9 cellular contexts compared by ENCODE assay signal in genomic region chr1:25033828-25034451, GRCh38.
DNase-seq lines count a peak whose midpoint lies in the region; ATAC-seq and TF ChIP-seq lines count a peak whose summit lies in the region.
"Had no signal": no experiment of that assay in that cellular context is flagged by ENCODE, and none has a peak within 500 bp of the region (broad histone marks: within the 10 kb centered on the region; RNA-seq: fewer than 3 reads in every experiment).

No MANE protein-coding gene starts in this region.

- H3K9me3 Mint-ChIP-seq in CD8-positive, alpha-beta memory T cell: no peaks in the 10 kb centered on the region
- H3K9me3 Mint-ChIP-seq in naive B cell: no peaks in the 10 kb centered on the region

- in situ Hi-C loops in IMR-90 (cut with MboI; ENCODE audit: low sequenced_read_pairs): no loop called here

- dilution Hi-C loops in IMR-90 (cut with HindIII; ENCODE audit: low sequenced_read_pairs, unreplicated experiment): no loop called here

- no peak overlapping the region for H2BK20ac ChIP-seq in IMR-90 (ENCODE audit: low read depth, low read length)

- ATAC-seq in IMR-90 (ENCODE audit: low read depth) (no peak), naive B cell (ENCODE audit: low read depth in 2 of 2) (no peak)

- no peak overlapping the region for H3K9ac ChIP-seq in IMR-90 (ENCODE audit: low read depth, low read length)

- H3K27me3 ChIP-seq in CD8-positive, alpha-beta memory T cell (ENCODE audit: insufficient read depth, low read length, poor library complexity, severe bottlenecking): no peaks in the 10 kb centered on the region
- H3K27me3 ChIP-seq in IMR-90 (ENCODE audit: control insufficient read depth, insufficient read depth, low read length) (no peaks in the 10 kb centered on the region; the same call in 1 of the 2 replicates), ovary (no peaks in the 10 kb centered on the region)

- no peaks in the 10 kb centered on the region for H3K36me3 Mint-ChIP-seq in CD8-positive, alpha-beta memory T cell
- no peaks in the 10 kb centered on the region for H3K36me3 Mint-ChIP-seq in naive B cell

- H2AK5ac ChIP-seq in IMR-90 (ENCODE audit: low read depth, low read length): peak overlapping the region; percentile 40; the same call in 1 of the 2 replicates

- H3K36me3 ChIP-seq in CD8-positive, alpha-beta memory T cell (ENCODE audit: insufficient read depth, low read length): no peaks in the 10 kb centered on the region
- no peaks in the 10 kb centered on the region for H3K36me3 ChIP-seq in IMR-90 (ENCODE audit: control insufficient read depth, insufficient read depth, low read length)
- H3K36me3 ChIP-seq in ovary: no peaks in the 10 kb centered on the region

- H3K4me3 ChIP-seq in CD8-positive, alpha-beta memory T cell (ENCODE audit: low read length): no peak overlapping the region
- H3K4me3 ChIP-seq in IMR-90 (ENCODE audit: insufficient read depth, low read depth, low read length): no peak overlapping the region
- H3K4me3 ChIP-seq in ovary: no peak overlapping the region

- H3K4me3 Mint-ChIP-seq in CD8-positive, alpha-beta memory T cell: peak overlapping the region in 4 of 7 donors; percentile 4 to 60 (median 40)
- peak overlapping the region in 6 of 8 donors; percentile 38 to 77 (median 61) for H3K4me3 Mint-ChIP-seq in naive B cell

- no peak overlapping the region for H4K91ac ChIP-seq in IMR-90 (ENCODE audit: insufficient read depth, low read depth, low read length)

- no peak overlapping the region for H3K56ac ChIP-seq in IMR-90 (ENCODE audit: extremely low read depth, insufficient read depth, low read length)

- DNase-seq in CD8-positive, alpha-beta memory T cell: peak in 3 of 5 donors; percentile 19 to 71 (median 34)
- DNase-seq in IMR-90 (no peak), amygdala (lab: John Stamatoyannopoulos, UW) (peak in 33 of 56 donors; percentile 5 to 57 (median 22)), naive B cell (peak; percentile 53), ovary (no peak), foreskin melanocyte (no peak), NCI-H1105 treated with DMSO at 0.1 percent for 48 hours (lab: John Stamatoyannopoulos, UW) (no peak), NCI-H187 treated with DMSO at 0.1 percent for 48 hours (lab: John Stamatoyannopoulos, UW) (no peak)
- DNase-seq: activated CD4-positive, alpha-beta T cell treated with anti-CD3 and anti-CD28 coated beads, Interleukin-2, amount 50 U/mL, for 4 hours had no signal

- H3K27me3 Mint-ChIP-seq in CD8-positive, alpha-beta memory T cell: peaks cover 0 to 1% of the 10 kb centered on the region in 2 donors
- H3K27me3 Mint-ChIP-seq in naive B cell: no peaks in the 10 kb centered on the region

- H3K27ac Mint-ChIP-seq in CD8-positive, alpha-beta memory T cell: peak overlapping the region in 7 of 8 donors; percentile 91 to 99 (median 96)
- H3K27ac Mint-ChIP-seq in naive B cell: peak overlapping the region in 5 of 6 donors; percentile 85 to 99 (median 91)

- peaks cover 21 to 71% (median 71%) of the 10 kb centered on the region in 3 donors for H3K4me1 Mint-ChIP-seq in CD8-positive, alpha-beta memory T cell
- H3K4me1 Mint-ChIP-seq in naive B cell: peaks cover 17 to 69% (median 60%) of the 10 kb centered on the region in 3 donors

- TF ChIP-seq CTCF in IMR-90 (conservative IDR thresholded peaks at IDR 0.05; ENCODE audit: low read depth, low read length) (no peak), ovary (IDR thresholded peaks at IDR 0.05) (no peak)

- TF ChIP-seq RAD21 in IMR-90 (IDR thresholded peaks at IDR 0.05; ENCODE audit: low read length): no peak

- H3K23ac ChIP-seq in IMR-90 (ENCODE audit: low read depth, low read length): no peak overlapping the region

- H3K18ac ChIP-seq in IMR-90 (ENCODE audit: low read depth, low read length): no peak overlapping the region

- peak overlapping the region; percentile 0 for H2AFZ ChIP-seq in IMR-90 (replicated peaks; ENCODE audit: low read length, poor library complexity)

- H3K9me3 ChIP-seq in CD8-positive, alpha-beta memory T cell (ENCODE audit: low read length): no peaks in the 10 kb centered on the region
- no peaks in the 10 kb centered on the region for H3K9me3 ChIP-seq in IMR-90 (ENCODE audit: control insufficient read depth, insufficient read depth, low read length)
- H3K9me3 ChIP-seq in ovary: no peaks in the 10 kb centered on the region

- H3K14ac ChIP-seq in IMR-90 (replicated peaks; ENCODE audit: low read depth, low read length): no peak overlapping the region

- no peak overlapping the region for H3K4ac ChIP-seq in IMR-90 (ENCODE audit: low read depth, low read length)

- CTCF ChIA-PET in CD8-positive, alpha-beta memory T cell (lab: Charles Lee): interaction anchor here (1.0 to 13.3 kb wide), 15 partner anchors 8 to 186 kb away, joined by 3 to 234 read pairs (median 4); partner anchors contain the start of gene RUNX3
- CTCF ChIA-PET in IMR-90 (lab: Yijun Ruan, JAX): no interaction called here

- no peak overlapping the region for H2BK15ac ChIP-seq in IMR-90 (ENCODE audit: low read depth, low read length)

- H3K79me1 ChIP-seq in IMR-90 (ENCODE audit: low read depth in 1 of 2, low read length in 2 of 2): no peaks in the 10 kb centered on the region

- H3K9me1 ChIP-seq in IMR-90 (ENCODE audit: insufficient read depth, low read length): peaks cover 6% of the 10 kb centered on the region; the same call in 1 of the 2 replicates

- TF ChIP-seq EP300 in ovary (IDR thresholded peaks at IDR 0.05): no peak

- no peak overlapping the region for H3K4me2 ChIP-seq in IMR-90 (ENCODE audit: low read depth, low read length)

- TF ChIP-seq POLR2A in IMR-90 (IDR thresholded peaks at IDR 0.05; ENCODE audit: low read depth, low read length) (no peak), ovary (IDR thresholded peaks at IDR 0.05) (no peak)

- H2BK5ac ChIP-seq in IMR-90 (ENCODE audit: low read depth, low read length, poor library complexity, severe bottlenecking): no peak overlapping the region

- POLR2A ChIA-PET in CD8-positive, alpha-beta memory T cell (lab: Charles Lee): interaction anchor here (0.5 to 3.4 kb wide), 7 partner anchors 11 to 133 kb away, joined by 3 to 32 read pairs (median 4); no protein-coding TSS in a partner anchor
- POLR2A ChIA-PET in IMR-90 (lab: Charles Lee; ENCODE audit: unreplicated experiment): no interaction called here

- peak overlapping the region in 1 of 2 experiments; percentile 20; a peak in 1 of 4 replicates for H4K8ac ChIP-seq in IMR-90 (ENCODE audit: low read depth in 2 of 2, low read length in 2 of 2)

- peaks cover 95% of the 10 kb centered on the region for H3K4me1 ChIP-seq in CD8-positive, alpha-beta memory T cell (ENCODE audit: insufficient read depth, low read length)
- no peaks in the 10 kb centered on the region for H3K4me1 ChIP-seq in IMR-90 (ENCODE audit: control insufficient read depth, insufficient read depth, low read length)
- H3K4me1 ChIP-seq in ovary (ENCODE audit: insufficient read depth): no peaks in the 10 kb centered on the region

- no TSS peak for BruUV-seq in IMR-90 (replicated peaks; lab: Mats Ljungman, UMichigan)

- intact Hi-C loops in IMR-90 (cut with micrococcal nuclease): no loop called here
- intact Hi-C loops in ovary (cut with DNase I): no loop called here

- no peak overlapping the region for H3K27ac ChIP-seq in CD8-positive, alpha-beta memory T cell (ENCODE audit: low read depth, low read length)
- H3K27ac ChIP-seq in IMR-90 (ENCODE audit: insufficient read depth, low read length): no peak overlapping the region
- H3K27ac ChIP-seq in ovary: no peak overlapping the region

- H2AK9ac ChIP-seq in IMR-90 (replicated peaks; ENCODE audit: low read depth, low read length, poor library complexity): no peak overlapping the region

- peak overlapping the region; percentile 12; the same call in 1 of the 2 replicates for H2BK120ac ChIP-seq in IMR-90 (ENCODE audit: low read depth, low read length)

- H4K5ac ChIP-seq in IMR-90 (ENCODE audit: low read depth, low read length): no peak overlapping the region

- H4K20me1 ChIP-seq in IMR-90 (ENCODE audit: insufficient read depth, low read length): no peaks in the 10 kb centered on the region

- WGBS in IMR-90 (ENCODE audit: extremely low coverage in 2 of 2, insufficient read length in 1 of 2), 2 experiments: 71% methylated on average over 13 of the region's 23 CpGs; no CpG with 5 or more reads in 1 of the 2 experiments
- 76 to 81% (median 78%) methylated on average over 23 of the region's 23 CpGs for WGBS in ovary, 3 donors

TF ChIP-seq in IMR-90, 13 proteins besides CTCF, POLR2A, EP300 and RAD21:
- TF ChIP-seq SMC3 (IDR thresholded peaks at IDR 0.05; ENCODE audit: low read depth, low read length) (no peak), RFX5 (IDR thresholded peaks at IDR 0.05; ENCODE audit: low read depth, low read length) (no peak)

Comparison
In these comparisons a context has a peak if more than half of its experiments do, and no peak if none do; other contexts are left out.
1. DNase-seq: peak in CD8-positive, alpha-beta memory T cell (3 of 5), amygdala (33 of 56) and naive B cell (single experiment); none in IMR-90 (single experiment), ovary (0 of 5), foreskin melanocyte (single experiment), NCI-H1105 treated with DMSO at 0.1 percent for 48 hours (single experiment) and NCI-H187 treated with DMSO at 0.1 percent for 48 hours (single experiment).